ENCODE assay signal across 9 cellular contexts in the genomic region with DNA sequence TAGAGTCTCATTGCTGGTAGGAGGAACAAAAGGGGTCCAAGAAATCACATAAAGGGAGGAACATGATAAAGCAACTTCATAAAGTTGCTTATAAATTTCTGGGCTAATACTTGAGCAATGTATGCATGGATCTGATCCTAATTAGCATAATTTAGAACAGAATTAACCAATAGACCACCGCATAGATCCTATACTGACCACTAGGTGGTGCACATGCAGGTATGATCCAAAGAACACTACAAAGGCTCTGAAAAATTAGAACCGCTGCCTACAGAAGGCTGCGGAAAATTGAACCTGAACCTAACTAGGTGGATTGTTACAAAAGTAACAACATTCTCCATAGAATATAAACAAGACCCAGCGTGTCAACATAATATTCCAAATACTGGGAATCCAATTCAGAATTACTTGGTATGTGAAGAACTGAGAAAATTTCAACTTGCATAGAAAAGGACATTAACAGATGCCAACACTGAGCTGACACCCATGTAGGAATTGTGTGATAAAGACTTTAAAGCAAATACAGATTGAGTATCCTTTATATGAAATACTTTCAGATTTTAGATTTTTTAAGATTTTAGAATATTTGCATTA. TPM values are rescaled to one million over a fixed set of nuclear protein-coding genes. Genes with fewer than 3 reads are reported as not detected.
A peak's percentile ranks its signal among the peaks of the same experiment; 100 is the strongest.
DNase-seq lines count a peak whose midpoint lies in the region; TF ChIP-seq lines count a peak whose summit lies in the region.
"Had no signal": no experiment of that assay in that cellular context is flagged by ENCODE, and none has a peak within 500 bp of the region (broad histone marks: within the 10 kb centered on the region; RNA-seq: fewer than 3 reads in every experiment).

No MANE protein-coding gene starts in this region.

- H3K4me3 ChIP-seq in breast epithelium (no peak overlapping the region), Peyer's patch (no peak overlapping the region), dorsolateral prefrontal cortex (no peak overlapping the region), neural cell (ENCODE audit: low read length) (no peak overlapping the region)

- H3K36me3 ChIP-seq in breast epithelium, result no peaks in the 10 kb centered on the region
- H3K36me3 ChIP-seq in Peyer's patch, result peaks cover 0 to 1% (median 0%) of the 10 kb centered on the region in 3 donors
- no peaks in the 10 kb centered on the region for H3K36me3 ChIP-seq in neural cell (ENCODE audit: insufficient read depth, low read length)

- H3K27ac ChIP-seq in breast epithelium (no peak overlapping the region), Peyer's patch (no peak overlapping the region), dorsolateral prefrontal cortex (no peak overlapping the region), neural cell (ENCODE audit: low read length) (no peak overlapping the region)

- H3K9me2 ChIP-seq in neural cell (ENCODE audit: insufficient read depth, low read length), result no peaks in the 10 kb centered on the region

- no peak overlapping the region for H3K27ac Mint-ChIP-seq in MCF 10A (ENCODE audit: low read depth, unreplicated experiment)
- H3K27ac Mint-ChIP-seq: stimulated activated naive CD8-positive, alpha-beta T cell treated with anti-CD3 and anti-CD28 coated beads, Interleukin-15, Interleukin-2, amounts not matched to agents 100 ng/mL and 50 ng/mL, for 24 hours had no signal

- H3K9me3 ChIP-seq in breast epithelium (no peaks in the 10 kb centered on the region), Peyer's patch (no peaks in the 10 kb centered on the region), neural cell (ENCODE audit: low read length) (no peaks in the 10 kb centered on the region)

- H3F3A ChIP-seq in neural cell (ENCODE audit: insufficient read depth, low read length, poor library complexity, severe bottlenecking), result no peaks in the 10 kb centered on the region

- BruUV-seq in MCF 10A (replicated peaks; lab: Mats Ljungman, UMichigan), result no TSS peak

- intact Hi-C loops in MCF 10A (cut with micrococcal nuclease) (loop anchor here (1.0 to 5.0 kb wide), 5 partner anchors 43 to 726 kb away; a partner anchor contains a TSS), breast epithelium (cut with DNase I; ENCODE audit: low total_unique reads) (no loop called here), dorsolateral prefrontal cortex (cut with DNase I) (no loop called here)

- H3K4me2 ChIP-seq in neural cell (ENCODE audit: low read length), result no peak overlapping the region

- no peak overlapping the region for H2AFZ ChIP-seq in neural cell (ENCODE audit: low read depth, low read length)

- no peaks in the 10 kb centered on the region for H3K4me1 Mint-ChIP-seq in MCF 10A (ENCODE audit: insufficient read depth, unreplicated experiment)

- H3K4me3 Mint-ChIP-seq in MCF 10A (ENCODE audit: unreplicated experiment), result no peak overlapping the region
- H3K4me3 Mint-ChIP-seq: stimulated activated naive CD8-positive, alpha-beta T cell treated with anti-CD3 and anti-CD28 coated beads, Interleukin-15, Interleukin-2, amounts not matched to agents 100 ng/mL and 50 ng/mL, for 24 hours had no signal

- H3K79me2 ChIP-seq in neural cell (replicated peaks; ENCODE audit: insufficient read depth, low read length), result no peaks in the 10 kb centered on the region

- H3K36me3 Mint-ChIP-seq in MCF 10A (ENCODE audit: insufficient read depth, unreplicated experiment), result peaks cover 37% of the 10 kb centered on the region

- no peaks in the 10 kb centered on the region for H4K20me1 ChIP-seq in neural cell (ENCODE audit: insufficient read depth)

- no peaks in the 10 kb centered on the region for H3K27me3 ChIP-seq in breast epithelium
- H3K27me3 ChIP-seq in Peyer's patch, result no peaks in the 10 kb centered on the region
- peaks cover 0 to 16% (median 0%) of the 10 kb centered on the region in 45 donors for H3K27me3 ChIP-seq in dorsolateral prefrontal cortex
- H3K27me3 ChIP-seq in neural cell (ENCODE audit: insufficient read depth, low read depth, low read length), result no peaks in the 10 kb centered on the region

- DNase-seq in MCF 10A (ENCODE audit: unreplicated experiment) (peak; percentile 66), breast epithelium (ENCODE audit: low spot score in 2 of 2) (no peak), HEK293T (ENCODE audit: extremely low spot score) (peak; percentile 27), Peyer's patch (no peak), dorsolateral prefrontal cortex (no peak), GM20000 (ENCODE audit: low spot score) (no peak), anterior cingulate cortex (lab: John Stamatoyannopoulos, UW) (no peak)

- peak; percentile 50 for TF ChIP-seq RAD21 in neural cell (conservative IDR thresholded peaks at IDR 0.05)

- no peak overlapping the region for H3K9ac ChIP-seq in neural cell (ENCODE audit: low read length)

- H3K4me1 ChIP-seq in breast epithelium (no peaks in the 10 kb centered on the region), Peyer's patch (no peaks in the 10 kb centered on the region)

- H3K27me3 Mint-ChIP-seq in MCF 10A (ENCODE audit: insufficient read depth, unreplicated experiment), result peaks cover 14% of the 10 kb centered on the region
- H3K27me3 Mint-ChIP-seq: stimulated activated naive CD8-positive, alpha-beta T cell treated with anti-CD3 and anti-CD28 coated beads, Interleukin-15, Interleukin-2, amounts not matched to agents 100 ng/mL and 50 ng/mL, for 24 hours had no signal

- TF ChIP-seq POLR2A in breast epithelium (IDR thresholded peaks at IDR 0.05) (no peak), Peyer's patch (IDR thresholded peaks at IDR 0.05) (no peak)

- no peak for TF ChIP-seq EP300 in neural cell (conservative IDR thresholded peaks at IDR 0.05; ENCODE audit: poor library complexity, severe bottlenecking)

- TF ChIP-seq CTCF in MCF 10A (IDR thresholded peaks at IDR 0.05; ENCODE audit: unreplicated experiment) (peak; percentile 57), breast epithelium (IDR thresholded peaks at IDR 0.05) (peak in 1 of 3 donors; percentile 41), Peyer's patch (IDR thresholded peaks at IDR 0.05) (peak; percentile 24 to 53 (median 52)), dorsolateral prefrontal cortex (IDR thresholded peaks at IDR 0.05 in 54 of 56, conservative IDR thresholded peaks at IDR 0.05 in 2 of 56; ENCODE audit: low read depth in 1 of 56, partially characterized antibody in 56 of 56) (peak in 55 of 56 donors; percentile 29 to 71 (median 56)), neural cell (IDR thresholded peaks at IDR 0.05; ENCODE audit: poor library complexity, severe bottlenecking) (peak; percentile 63), GM20000 (IDR thresholded peaks at IDR 0.05; ENCODE audit: extremely low read depth, missing control alignments) (no peak)

- POLR2A ChIA-PET in MCF 10A (lab: Yijun Ruan, JAX) (interaction anchor here (0.9 to 2.6 kb wide), 2 partner anchors 13 to 123 kb away, joined by 3 to 6 read pairs; no protein-coding TSS in a partner anchor), HEK293T (lab: Yijun Ruan, JAX) (no interaction called here)

- no peaks in the 10 kb centered on the region for H3K9me3 Mint-ChIP-seq in MCF 10A (ENCODE audit: unreplicated experiment)
- H3K9me3 Mint-ChIP-seq: stimulated activated naive CD8-positive, alpha-beta T cell treated with anti-CD3 and anti-CD28 coated beads, Interleukin-15, Interleukin-2, amounts not matched to agents 100 ng/mL and 50 ng/mL, for 24 hours had no signal

- CTCF ChIA-PET in MCF 10A (lab: Yijun Ruan, JAX), result interaction anchor here (0.6 to 4.5 kb wide), 33 partner anchors 9 to 1082 kb away, joined by 3 to 33 read pairs (median 4); a partner anchor contains a TSS
- CTCF ChIA-PET in HEK293T (lab: Yijun Ruan, JAX), result interaction anchor here (1.0 kb wide), 1 partner anchor 19 kb away, joined by 4 read pairs; no protein-coding TSS in a partner anchor

TF ChIP-seq in HEK293T, 16 proteins besides CTCF, POLR2A, EP300 and RAD21:
- TF ChIP-seq LEF1 (IDR thresholded peaks at IDR 0.05; ENCODE audit: borderline replicate concordance) (no peak), HDGF (IDR thresholded peaks at IDR 0.05; ENCODE audit: borderline replicate concordance) (no peak)

RNA-seq across cellular contexts. Expression of a gene that starts 23.3 kb away (rescaled TPM):
- total RNA-seq in MCF 10A (2022), result 21.1 and 22.9 TPM in 2 replicates
- 10 to 100 TPM; 12.8 to 16.0 (median 13.1) TPM for total RNA-seq in breast epithelium
- total RNA-seq in Peyer's patch, result 10 to 100 TPM; 14.7 to 24.8 (median 18.6) TPM
- 10 to 100 TPM; 11.5 to 27.6 (median 19.0) TPM for total RNA-seq in dorsolateral prefrontal cortex
- 17.2 and 28.1 TPM in 2 replicates for polyA plus RNA-seq in neural cell
- 28.5 and 30.9 TPM in 2 replicates for polyA minus RNA-seq in neural cell

RNA-seq across cellular contexts. Expression of a gene that starts 23.6 kb away (rescaled TPM):
- total RNA-seq in MCF 10A (2022) (8.0 and 10.1 TPM in 2 replicates), breast epithelium (10 to 100 TPM; 18.7 to 27.2 (median 19.3) TPM), Peyer's patch (10 to 100 TPM in 2 of 4 donors, 1 to 10 TPM in 2; 3.8 to 20.6 (median 11.8) TPM), dorsolateral prefrontal cortex (10 to 100 TPM in 2 of 120 experiments, 1 to 10 TPM in 118; 2.1 to 11.2 (median 5.9) TPM)
- 15.7 and 16.4 TPM in 2 replicates for polyA plus RNA-seq in neural cell
- 5.4 and 7.5 TPM in 2 replicates for polyA minus RNA-seq in neural cell

RNA-seq across cellular contexts. Expression of a gene that starts 23.6 kb away (rescaled TPM):
- total RNA-seq in MCF 10A (2022), result 21.3 and 32.2 TPM in 2 replicates
- total RNA-seq in breast epithelium, result 1 to 10 TPM; 1.8 to 3.2 (median 2.3) TPM
- 1 to 10 TPM; 1.2 to 8.3 (median 4.2) TPM for total RNA-seq in Peyer's patch
- total RNA-seq in dorsolateral prefrontal cortex, result 10 to 100 TPM in 83 of 120 experiments, 1 to 10 TPM in 37; 2.4 to 21.5 (median 12.1) TPM
- 1.1 and 2.4 TPM in 2 replicates for polyA plus RNA-seq in neural cell
- polyA minus RNA-seq in neural cell, result 1.0 and 3.2 TPM in 2 replicates

Comparison
In these comparisons a context has a peak if more than half of its experiments do, and no peak if none do; other contexts are left out.
1. DNase-seq: peak in MCF 10A (single experiment) and HEK293T (single experiment); none in breast epithelium (0 of 2), Peyer's patch (0 of 3), dorsolateral prefrontal cortex (0 of 10), GM20000 (single experiment) and anterior cingulate cortex (0 of 58).